Comparison of ENCODE assay signal across 2 cellular contexts in genomic region chr3:37628711-37629301, GRCh38.
TF ChIP-seq lines count a peak whose summit lies in the region.

No MANE protein-coding gene starts in this region.

TF ChIP-seq in SK-N-SH, 30 proteins besides CTCF, POLR2A, EP300 and RAD21 (continued from another document):
- TF ChIP-seq JUND (IDR thresholded peaks at IDR 0.05): no peak
- TF ChIP-seq USF2 (IDR thresholded peaks at IDR 0.05; ENCODE audit: borderline replicate concordance, low read depth, low read length): no peak
- no peak for TF ChIP-seq REST (IDR thresholded peaks at IDR 0.05; ENCODE audit: low read depth, low read length)
- TF ChIP-seq FOXM1 (IDR thresholded peaks at IDR 0.05; ENCODE audit: low read depth): no peak

TF ChIP-seq in SK-N-SH treated with all-trans-retinoic acid at 6 μM for 48 hours, 23 proteins besides CTCF, POLR2A, EP300 and RAD21 (continued from another document):
- TF ChIP-seq TSHZ2 (CRISPR knock-in tag; IDR thresholded peaks at IDR 0.05): no peak
- TF ChIP-seq BACH2 (CRISPR knock-in tag; IDR thresholded peaks at IDR 0.05; ENCODE audit: borderline replicate concordance): no peak
- no peak for TF ChIP-seq ISL1 (CRISPR knock-in tag; IDR thresholded peaks at IDR 0.05)
- TF ChIP-seq GLIS3 (CRISPR knock-in tag; IDR thresholded peaks at IDR 0.05): no peak
- no peak for TF ChIP-seq SNAI2 (CRISPR knock-in tag; IDR thresholded peaks at IDR 0.05)
TF ChIP-seq in SK-N-SH treated with all-trans-retinoic acid at 6 μM for 48 hours: peak in this region for 0.
